Comparison of ENCODE assay signal across 13 cellular contexts in the genomic region with DNA sequence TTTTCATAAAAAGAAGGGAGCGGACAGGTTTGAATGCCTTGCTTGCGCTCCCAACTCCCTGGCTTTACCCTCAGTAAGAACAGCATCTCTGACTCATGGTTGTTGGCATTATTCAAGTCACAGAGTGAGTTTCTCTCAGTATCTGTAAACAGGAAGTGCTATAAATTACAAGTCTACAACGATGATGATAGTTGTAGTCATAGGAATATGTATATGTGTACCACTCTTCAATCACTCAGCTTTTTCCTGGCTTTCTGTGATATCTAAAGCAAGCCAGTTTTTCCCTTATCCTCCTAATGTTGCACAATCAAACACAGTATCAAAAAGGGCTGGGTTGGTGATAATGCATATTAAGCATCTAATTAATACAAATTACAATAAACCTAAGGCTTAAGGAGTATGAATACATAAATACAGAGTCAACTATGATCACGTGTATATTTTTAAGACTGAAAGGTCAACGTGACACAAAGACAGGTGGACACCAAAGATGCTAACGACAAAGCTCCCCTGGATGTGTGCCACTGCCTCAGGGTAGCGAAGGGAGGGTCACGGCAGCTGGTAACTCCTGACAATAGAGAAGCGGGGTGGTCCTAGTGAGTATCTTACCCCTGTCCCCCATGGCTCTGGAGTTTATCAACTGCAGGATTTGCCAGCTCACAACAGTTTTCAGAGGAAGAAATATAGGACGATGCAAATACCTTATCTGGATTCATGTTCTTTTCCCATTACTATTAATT.
DNase-seq lines count a peak whose midpoint lies in the region; FAIRE-seq and TF ChIP-seq lines count a peak whose summit lies in the region.
"Had no signal": no experiment of that assay in that cellular context is flagged by ENCODE, and none has a peak within 500 bp of the region (broad histone marks: within the 10 kb centered on the region; RNA-seq: fewer than 3 reads in every experiment).

No MANE protein-coding gene starts in this region.

- H2BK5ac ChIP-seq in mesenchymal stem cell (ENCODE audit: low read depth, low read length, poor library complexity, severe bottlenecking) = no peak overlapping the region

- no peak overlapping the region for H3K27ac ChIP-seq in mesenchymal stem cell (ENCODE audit: low read length, poor library complexity, severe bottlenecking)
- H3K27ac ChIP-seq in effector memory CD4-positive, alpha-beta T cell (ENCODE audit: insufficient read depth, low read length, poor library complexity, severe bottlenecking) = no peak overlapping the region
- H3K27ac ChIP-seq in sigmoid colon = no peak overlapping the region
- H3K27ac ChIP-seq in small intestine (ENCODE audit: low read depth in 1 of 2, low read length in 1 of 2) = no peak overlapping the region
- H3K27ac ChIP-seq: colonic mucosa had no signal

- peaks cover 3% of the 10 kb centered on the region for H3K27me3 Mint-ChIP-seq in brain
- H3K27me3 Mint-ChIP-seq: activated B cell treated with CpG ODN at 0.5 μM for 24 hours had no signal

- no peak overlapping the region for H2BK15ac ChIP-seq in mesenchymal stem cell (ENCODE audit: low read depth, poor library complexity, severe bottlenecking)

- whole genome bisulfite sequencing in mesenchymal stem cell = 72% methylated on average over 9 of the region's 10 CpGs
- 84 to 85% methylated on average over 10 of the region's 10 CpGs for WGBS in sigmoid colon, 2 donors
- WGBS in small intestine, 3 donors = 80 to 82% (median 82%) methylated on average over 10 of the region's 10 CpGs

- no peak overlapping the region for H4K91ac ChIP-seq in mesenchymal stem cell (ENCODE audit: low read length)

- no peak overlapping the region for H3K18ac ChIP-seq in mesenchymal stem cell (ENCODE audit: low read depth in 1 of 2, low read length in 2 of 2)

- H3K4me2 ChIP-seq in mesenchymal stem cell (ENCODE audit: low read length, poor library complexity, severe bottlenecking) = no peak overlapping the region

- H3K9me3 ChIP-seq in mesenchymal stem cell (ENCODE audit: control insufficient read depth, low read length) (no peaks in the 10 kb centered on the region), sigmoid colon (no peaks in the 10 kb centered on the region), small intestine (ENCODE audit: control insufficient read depth, low read depth) (no peaks in the 10 kb centered on the region)
- H3K9me3 ChIP-seq in effector memory CD4-positive, alpha-beta T cell (ENCODE audit: control insufficient read depth, low read length) = no peaks in the 10 kb centered on the region
- H3K9me3 ChIP-seq: colonic mucosa had no signal

- H2AK5ac ChIP-seq in mesenchymal stem cell (ENCODE audit: low read length, severe bottlenecking) = no peak overlapping the region

- H3K36me3 ChIP-seq in mesenchymal stem cell (ENCODE audit: control insufficient read depth in 1 of 2, insufficient read depth in 2 of 2, low read depth in 1 of 2, low read length in 2 of 2) = no peaks in the 10 kb centered on the region
- H3K36me3 ChIP-seq in effector memory CD4-positive, alpha-beta T cell (ENCODE audit: control insufficient read depth, insufficient read depth, low read length) = no peaks in the 10 kb centered on the region
- no peaks in the 10 kb centered on the region for H3K36me3 ChIP-seq in sigmoid colon
- no peaks in the 10 kb centered on the region for H3K36me3 ChIP-seq in small intestine (ENCODE audit: control insufficient read depth in 2 of 2, insufficient read depth in 2 of 2, low read length in 2 of 2)
- H3K36me3 ChIP-seq: colonic mucosa had no signal

- H3K36me3 Mint-ChIP-seq in brain = no peaks in the 10 kb centered on the region

- no peak overlapping the region for H3K9ac ChIP-seq in mesenchymal stem cell (ENCODE audit: low read length)

- H2AFZ ChIP-seq in mesenchymal stem cell (ENCODE audit: low read depth, low read length) = no peak overlapping the region

- TF ChIP-seq CTCF in brain (conservative IDR thresholded peaks at IDR 0.05) (no peak), sigmoid colon (IDR thresholded peaks at IDR 0.05) (no peak)

- H2BK120ac ChIP-seq in mesenchymal stem cell (ENCODE audit: low read depth, low read length) = peak overlapping the region; percentile 34

- no peak for TF ChIP-seq EP300 in sigmoid colon (IDR thresholded peaks at IDR 0.05)

- no peak overlapping the region for H3K4ac ChIP-seq in mesenchymal stem cell (ENCODE audit: low read depth in 1 of 2, low read length in 2 of 2)

- H3K4me3 Mint-ChIP-seq in brain = no peak overlapping the region
- H3K4me3 Mint-ChIP-seq: activated B cell treated with CpG ODN at 0.5 μM for 24 hours had no signal

- H3K9me3 Mint-ChIP-seq in brain = peaks cover 0 to 6% (median 3%) of the 10 kb centered on the region in 5 experiments

- TF ChIP-seq POLR2A in sigmoid colon (IDR thresholded peaks at IDR 0.05) = no peak

- intact Hi-C loops in sigmoid colon (cut with DNase I) = no loop called here

- H3K4me3 ChIP-seq in mesenchymal stem cell (ENCODE audit: insufficient read depth in 1 of 2, low read depth in 1 of 2, low read length in 2 of 2) (no peak overlapping the region), sigmoid colon (no peak overlapping the region), small intestine (ENCODE audit: low read depth in 1 of 2, low read length in 2 of 2) (no peak overlapping the region)
- H3K4me3 ChIP-seq in effector memory CD4-positive, alpha-beta T cell (ENCODE audit: insufficient read depth, low read depth, low read length, poor library complexity, severe bottlenecking) = no peak overlapping the region
- H3K4me3 ChIP-seq: colonic mucosa had no signal

- H4K8ac ChIP-seq in mesenchymal stem cell (ENCODE audit: low read length) = no peak overlapping the region

- no peak for FAIRE-seq in small intestine (lab: Jason Lieb, UNC)

- DNase-seq in EH (ENCODE audit: low read depth) (peak; percentile 68), LHCN-M2 (ENCODE audit: low read depth) (peak; percentile 67), mesenchymal stem cell (peak; percentile 71), sigmoid colon (no peak), small intestine (no peak)
- no peak for DNase-seq in effector memory CD4-positive, alpha-beta T cell
- DNase-seq: activated B cell treated with CpG ODN at 0.5 μM for 24 hours; activated effector memory CD4-positive, alpha-beta T cell treated with Interleukin-2 at 50 U/mL for 16 hours; colonic mucosa; DMS 273 treated with DMSO at 0.1 percent for 48 hours; NCI-H2171; retina had no signal

- H3K14ac ChIP-seq in mesenchymal stem cell (ENCODE audit: low read length in 2 of 2) = no peak overlapping the region

- H3K4me1 ChIP-seq in mesenchymal stem cell (ENCODE audit: control insufficient read depth, insufficient read depth, low read depth, low read length) = no peaks in the 10 kb centered on the region
- no peaks in the 10 kb centered on the region for H3K4me1 ChIP-seq in effector memory CD4-positive, alpha-beta T cell (ENCODE audit: control insufficient read depth, insufficient read depth, low read length, poor library complexity, severe bottlenecking)
- no peaks in the 10 kb centered on the region for H3K4me1 ChIP-seq in sigmoid colon
- H3K4me1 ChIP-seq in small intestine (ENCODE audit: control insufficient read depth in 2 of 2, insufficient read depth in 1 of 2, low read depth in 1 of 2, low read length in 1 of 2) = no peaks in the 10 kb centered on the region
- H3K4me1 ChIP-seq: colonic mucosa had no signal

- H3K79me1 ChIP-seq in mesenchymal stem cell (replicated peaks; ENCODE audit: low read length, poor library complexity, severe bottlenecking) = peaks cover 5% of the 10 kb centered on the region

- peak overlapping the region in 3 of 5 experiments; percentile 20 to 82 (median 63) for H3K27ac Mint-ChIP-seq in brain
- H3K27ac Mint-ChIP-seq: activated B cell treated with CpG ODN at 0.5 μM for 24 hours had no signal

- peaks cover 20% of the 10 kb centered on the region for H3K4me1 Mint-ChIP-seq in brain

- H3K27me3 ChIP-seq in mesenchymal stem cell (ENCODE audit: control insufficient read depth in 1 of 2, insufficient read depth in 1 of 2, low read length in 2 of 2) (no peaks in the 10 kb centered on the region), sigmoid colon (no peaks in the 10 kb centered on the region), small intestine (ENCODE audit: control insufficient read depth in 2 of 2, insufficient read depth in 2 of 2, low read length in 2 of 2) (no peaks in the 10 kb centered on the region)
- H3K27me3 ChIP-seq in effector memory CD4-positive, alpha-beta T cell (replicated peaks; ENCODE audit: control insufficient read depth, insufficient read depth, low read length, poor library complexity, severe bottlenecking) = no peaks in the 10 kb centered on the region
- H3K27me3 ChIP-seq: colonic mucosa had no signal

- no peak overlapping the region for H3K23ac ChIP-seq in mesenchymal stem cell (ENCODE audit: low read length in 2 of 2)

- no peak overlapping the region for H2BK12ac ChIP-seq in mesenchymal stem cell (ENCODE audit: low read length in 2 of 2)

Comparison
In these comparisons a context has a peak if more than half of its experiments do, and no peak if none do; other contexts are left out.
1. DNase-seq: peak in EH (single experiment), LHCN-M2 (single experiment) and mesenchymal stem cell (single experiment); none in effector memory CD4-positive, alpha-beta T cell (0 of 3), sigmoid colon (single experiment) and small intestine (single experiment).